Comparison of ENCODE assay signal across 11 cellular contexts in the genomic region with DNA sequence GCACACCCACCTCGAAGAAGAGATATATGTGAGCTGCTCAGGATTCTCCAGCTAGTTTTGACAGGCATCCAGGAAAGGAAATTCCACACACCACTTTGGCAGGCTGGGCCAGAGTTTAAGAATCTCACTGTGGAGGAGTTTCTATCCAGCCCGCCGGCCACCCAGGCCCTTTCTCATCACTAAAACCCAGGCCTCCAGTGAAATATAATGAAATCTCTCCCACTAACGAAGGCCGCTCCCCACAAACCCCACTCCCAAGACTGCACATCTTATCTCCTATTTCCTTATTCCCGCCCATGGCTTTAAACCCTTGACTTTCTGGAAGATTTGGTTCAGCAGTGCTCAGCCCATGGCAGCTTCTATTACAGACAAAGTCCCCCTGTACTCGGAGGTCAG.
DNase-seq lines count a peak whose midpoint lies in the region; TF ChIP-seq lines count a peak whose summit lies in the region.
"Had no signal": no experiment of that assay in that cellular context is flagged by ENCODE, and none has a peak within 500 bp of the region (broad histone marks: within the 10 kb centered on the region; RNA-seq: fewer than 3 reads in every experiment).

No MANE protein-coding gene starts in this region.

- H3K27me3 ChIP-seq in GM23248 (replicated peaks; ENCODE audit: insufficient read depth) = no peaks in the 10 kb centered on the region
- H3K27me3 ChIP-seq in hepatocyte = no peaks in the 10 kb centered on the region
- H3K27me3 ChIP-seq in skeletal muscle satellite cell (ENCODE audit: control insufficient read depth, insufficient read depth, low read length) = no peaks in the 10 kb centered on the region
- no peaks in the 10 kb centered on the region for H3K27me3 ChIP-seq in Peyer's patch
- H3K27me3 ChIP-seq in BE2C = no peaks in the 10 kb centered on the region

- H3F3A ChIP-seq in GM23248 (ENCODE audit: insufficient read depth) = peaks cover 71% of the 10 kb centered on the region

- H3K4me3 ChIP-seq in GM23248 = peak overlapping the region; percentile 17; the same call in 1 of the 2 replicates
- no peak overlapping the region for H3K4me3 ChIP-seq in hepatocyte
- no peak overlapping the region for H3K4me3 ChIP-seq in skeletal muscle satellite cell (ENCODE audit: low read length)
- H3K4me3 ChIP-seq in Peyer's patch = no peak overlapping the region
- H3K4me3 ChIP-seq in BE2C (ENCODE audit: low read depth, low read length) = no peak overlapping the region
- H3K4me3 ChIP-seq: GM12878 had no signal

- H3K4me2 ChIP-seq in GM23248 (ENCODE audit: unreplicated experiment) = peak overlapping the region; percentile 54
- peak overlapping the region; percentile 44 for H3K4me2 ChIP-seq in hepatocyte
- H3K4me2 ChIP-seq in skeletal muscle satellite cell (ENCODE audit: low read length) = peak overlapping the region; percentile 1

- H2AFZ ChIP-seq in GM23248 = 0 out of 2 replicates have a peak overlapping the region, but pooled peaks have one; percentile 11
- no peak overlapping the region for H2AFZ ChIP-seq in hepatocyte

- H3K36me3 ChIP-seq in GM23248 (ENCODE audit: low read depth) (no peaks in the 10 kb centered on the region), hepatocyte (replicated peaks; ENCODE audit: insufficient read depth, low read depth) (no peaks in the 10 kb centered on the region), skeletal muscle satellite cell (ENCODE audit: insufficient read depth, low read length) (no peaks in the 10 kb centered on the region), Peyer's patch (no peaks in the 10 kb centered on the region), BE2C (no peaks in the 10 kb centered on the region)

- H3K9me2 ChIP-seq in GM23248 (ENCODE audit: insufficient read depth) (no peaks in the 10 kb centered on the region), hepatocyte (replicated peaks; ENCODE audit: insufficient read depth) (no peaks in the 10 kb centered on the region)

- peaks cover 22% of the 10 kb centered on the region for H3K79me2 ChIP-seq in GM23248 (ENCODE audit: insufficient read depth)
- peaks cover 3% of the 10 kb centered on the region for H3K79me2 ChIP-seq in hepatocyte

- H3K27ac ChIP-seq in GM23248 (peak overlapping the region; percentile 91), hepatocyte (peak overlapping the region; percentile 64), Peyer's patch (no peak overlapping the region)

- DNase-seq in GM23248 (peak; percentile 87), astrocyte of the hippocampus (ENCODE audit: low read depth, low spot score) (peak; percentile 78), hepatocyte (ENCODE audit: low spot score) (peak; percentile 48), Peyer's patch (no peak), DMS79 treated with DMSO at 0.1 percent for 48 hours (lab: John Stamatoyannopoulos, UW) (no peak), amygdala (lab: John Stamatoyannopoulos, UW) (no peak), BE2C (no peak)
- DNase-seq: Calu3, NCI-H345 had no signal

- H3K4me1 ChIP-seq in GM23248 (ENCODE audit: insufficient read depth) (peaks cover 77% of the 10 kb centered on the region), hepatocyte (ENCODE audit: insufficient read depth) (peaks cover 67% of the 10 kb centered on the region), skeletal muscle satellite cell (ENCODE audit: control insufficient read depth, insufficient read depth, low read length) (peaks cover 94% of the 10 kb centered on the region), Peyer's patch (peaks cover 0 to 45% (median 2%) of the 10 kb centered on the region in 4 donors), BE2C (peaks cover 37% of the 10 kb centered on the region)

- H3K9ac ChIP-seq in GM23248 (peak overlapping the region; percentile 70), skeletal muscle satellite cell (ENCODE audit: low read depth, low read length) (peak overlapping the region; percentile 59)

- no peak for TF ChIP-seq POLR2A in Peyer's patch (IDR thresholded peaks at IDR 0.05)

- WGBS in GM23248 (ENCODE audit: low coverage in 1 of 2, low lambda C conversion rate in 2 of 2, missing lambda C conversion rate in 2 of 2), 2 experiments = 15 to 18% methylated on average over 7 of the region's 7 CpGs
- WGBS in hepatocyte (ENCODE audit: low lambda C conversion rate, missing lambda C conversion rate) = 23% methylated on average over 7 of the region's 7 CpGs

- H3K9me3 ChIP-seq in GM23248 (ENCODE audit: low read depth) (no peaks in the 10 kb centered on the region), hepatocyte (ENCODE audit: low read depth) (no peaks in the 10 kb centered on the region), skeletal muscle satellite cell (replicated peaks; ENCODE audit: low read length) (no peaks in the 10 kb centered on the region), Peyer's patch (no peaks in the 10 kb centered on the region), BE2C (no peaks in the 10 kb centered on the region)

- TF ChIP-seq CTCF in hepatocyte (IDR thresholded peaks at IDR 0.05; ENCODE audit: poor library complexity) (no peak), Peyer's patch (IDR thresholded peaks at IDR 0.05) (no peak), BE2C (IDR thresholded peaks at IDR 0.05; ENCODE audit: low read depth, low read length) (no peak)

- no peaks in the 10 kb centered on the region for H4K20me1 ChIP-seq in GM23248 (ENCODE audit: insufficient read depth)
- H4K20me1 ChIP-seq in hepatocyte (ENCODE audit: insufficient read depth, poor library complexity, severe bottlenecking) = no peaks in the 10 kb centered on the region

- in situ Hi-C loops in GM23248 (cut with MboI) = no loop called here

Comparison
In these comparisons a context has a peak if more than half of its experiments do, and no peak if none do; other contexts are left out.
1. DNase-seq: peak in GM23248 (single experiment), astrocyte of the hippocampus (single experiment) and hepatocyte (single experiment); none in Peyer's patch (0 of 3), DMS79 treated with DMSO at 0.1 percent for 48 hours (single experiment), amygdala (0 of 56) and BE2C (single experiment).
2. H3K27ac ChIP-seq: peak in GM23248 (single experiment) and hepatocyte (single experiment); none in Peyer's patch (0 of 4).
3. H3K4me2 ChIP-seq: peak in every context shown above with its lines; median percentile 54 in GM23248; 44 in hepatocyte; 1 in skeletal muscle satellite cell.